ENCODE assay signal across 8 cellular contexts in genomic region chr6:159969204-159969912, GRCh38. TPM values are rescaled to one million over a fixed set of nuclear protein-coding genes. Genes with fewer than 3 reads are reported as not detected.
DNase-seq lines count a peak whose midpoint lies in the region; ATAC-seq, FAIRE-seq and TF ChIP-seq lines count a peak whose summit lies in the region.

No MANE protein-coding gene starts in this region.

- H3K4me1 Mint-ChIP-seq in activated T-helper 1 cell treated with anti-CD3 and anti-CD28 coated beads, Interleukin-12 subunit alpha, Interleukin-12 subunit beta, Interleukin-2, Interleukin-4 antibody, amounts not matched to agents 30 ng/mL and 10 ng/mL and 1 ng/mL, durations not matched to agents 14 hours and 24 hours and 36 hours (ENCODE audit: low read depth) = peaks cover 41% of the 10 kb centered on the region

- peak overlapping the region; percentile 36 for H3K27ac ChIP-seq in GM23248
- no peak overlapping the region for H3K27ac ChIP-seq in Karpas-422 (ENCODE audit: low read length)
- peak overlapping the region; percentile 88 for H3K27ac ChIP-seq in foreskin keratinocyte
- peak overlapping the region; percentile 85 to 96 (median 88) for H3K27ac ChIP-seq in pancreas

- peaks cover 24% of the 10 kb centered on the region for H3F3A ChIP-seq in GM23248 (ENCODE audit: insufficient read depth)

- intact Hi-C loops in activated T-helper 1 cell treated with anti-CD3 and anti-CD28 coated beads, Interleukin-12 subunit alpha, Interleukin-12 subunit beta, Interleukin-2, Interleukin-4 antibody, amounts not matched to agents 30 ng/mL and 10 ng/mL and 1 ng/mL, durations not matched to agents 14 hours and 24 hours and 36 hours (cut with micrococcal nuclease) = loop anchor here (2.0 kb wide), 3 partner anchors 39 to 277 kb away; partner anchors contain the start of genes SOD2 and WTAP
- intact Hi-C loops in pancreas (cut with DNase I) = no loop called here

- peak overlapping the region; percentile 65 for H3K27ac Mint-ChIP-seq in activated T-helper 1 cell treated with anti-CD3 and anti-CD28 coated beads, Interleukin-12 subunit alpha, Interleukin-12 subunit beta, Interleukin-2, Interleukin-4 antibody, amounts not matched to agents 30 ng/mL and 10 ng/mL and 1 ng/mL, durations not matched to agents 14 hours and 24 hours and 36 hours

- in situ Hi-C loops in GM23248 (cut with MboI) = no loop called here

- H3K79me2 ChIP-seq in GM23248 (ENCODE audit: insufficient read depth) (peaks cover 38% of the 10 kb centered on the region), Karpas-422 (ENCODE audit: low read length) (no peaks in the 10 kb centered on the region)

- no peaks in the 10 kb centered on the region for H3K27me3 ChIP-seq in GM23248 (replicated peaks; ENCODE audit: insufficient read depth)
- no peaks in the 10 kb centered on the region for H3K27me3 ChIP-seq in Karpas-422 (ENCODE audit: low read length)
- no peaks in the 10 kb centered on the region for H3K27me3 ChIP-seq in foreskin keratinocyte
- H3K27me3 ChIP-seq in pancreas = no peaks in the 10 kb centered on the region

- H3K4me2 ChIP-seq in GM23248 (ENCODE audit: unreplicated experiment) (peak overlapping the region; percentile 79), Karpas-422 (ENCODE audit: low read depth, low read length, poor library complexity, severe bottlenecking) (peak overlapping the region; percentile 89)

- H3K36me3 Mint-ChIP-seq in activated T-helper 1 cell treated with anti-CD3 and anti-CD28 coated beads, Interleukin-12 subunit alpha, Interleukin-12 subunit beta, Interleukin-2, Interleukin-4 antibody, amounts not matched to agents 30 ng/mL and 10 ng/mL and 1 ng/mL, durations not matched to agents 14 hours and 24 hours and 36 hours (ENCODE audit: low read depth) = peaks cover 22% of the 10 kb centered on the region

- no peak for TF ChIP-seq CTCF in GM12865 (IDR thresholded peaks at IDR 0.05; ENCODE audit: insufficient read depth, low read depth, low read length, missing control alignments)
- TF ChIP-seq CTCF in foreskin keratinocyte (conservative IDR thresholded peaks at IDR 0.05) = peak; percentile 17
- no peak for TF ChIP-seq CTCF in pancreas (IDR thresholded peaks at IDR 0.05)

- peaks cover 13% of the 10 kb centered on the region for H3K27me3 Mint-ChIP-seq in activated T-helper 1 cell treated with anti-CD3 and anti-CD28 coated beads, Interleukin-12 subunit alpha, Interleukin-12 subunit beta, Interleukin-2, Interleukin-4 antibody, amounts not matched to agents 30 ng/mL and 10 ng/mL and 1 ng/mL, durations not matched to agents 14 hours and 24 hours and 36 hours (ENCODE audit: insufficient read depth)

- ATAC-seq in foreskin keratinocyte (peak; percentile 20), pancreas (peak; percentile 26 to 57 (median 39))

- WGBS in GM23248 (ENCODE audit: low coverage in 1 of 2, low lambda C conversion rate in 2 of 2, missing lambda C conversion rate in 2 of 2), 2 experiments = 2% methylated on average over 47 to 52 of the region's 91 CpGs
- WGBS in pancreas, 2 donors = 0 to 1% methylated on average over 63 to 91 of the region's 91 CpGs

- H3K4me3 Mint-ChIP-seq in activated T-helper 1 cell treated with anti-CD3 and anti-CD28 coated beads, Interleukin-12 subunit alpha, Interleukin-12 subunit beta, Interleukin-2, Interleukin-4 antibody, amounts not matched to agents 30 ng/mL and 10 ng/mL and 1 ng/mL, durations not matched to agents 14 hours and 24 hours and 36 hours = peak overlapping the region; percentile 96

- DNase-seq in GM12865 (ENCODE audit: low read depth) (peak; percentile 42), GM23248 (peak; percentile 69), Karpas-422 (peak; percentile 55), foreskin keratinocyte (no peak), pancreas (peak in 5 of 6 donors; percentile 24 to 88 (median 68)), SKM-1 treated with dmso at 0.1 percent for 144 hours (lab: John Stamatoyannopoulos, UW; ENCODE audit: unreplicated experiment) (no peak), NCI-H446 (lab: John Stamatoyannopoulos, UW) (no peak)
- DNase-seq in activated T-helper 1 cell treated with anti-CD3 and anti-CD28 coated beads, Interleukin-12 subunit alpha, Interleukin-12 subunit beta, Interleukin-2, Interleukin-4 antibody, amounts not matched to agents 30 ng/mL and 10 ng/mL and 1 ng/mL, durations not matched to agents 14 hours and 24 hours and 36 hours (ENCODE audit: low spot score) = peak; percentile 19

- peak overlapping the region; percentile 74 for H2AFZ ChIP-seq in GM23248
- no peak overlapping the region for H2AFZ ChIP-seq in Karpas-422 (ENCODE audit: low read length)

- H3K9ac ChIP-seq in GM23248 = peak overlapping the region; percentile 91
- H3K9ac ChIP-seq in Karpas-422 (ENCODE audit: low read length) = peak overlapping the region; percentile 76

- H3K36me3 ChIP-seq in GM23248 (ENCODE audit: low read depth) (no peaks in the 10 kb centered on the region), Karpas-422 (ENCODE audit: insufficient read depth, low read length) (no peaks in the 10 kb centered on the region), pancreas (no peaks in the 10 kb centered on the region)

- no peaks in the 10 kb centered on the region for H3K9me2 ChIP-seq in GM23248 (ENCODE audit: insufficient read depth)
- H3K9me2 ChIP-seq in Karpas-422 (replicated peaks; ENCODE audit: insufficient read depth, low read length) = no peaks in the 10 kb centered on the region

- H4K20me1 ChIP-seq in GM23248 (ENCODE audit: insufficient read depth) = peaks cover 8% of the 10 kb centered on the region; the same call in 1 of the 2 replicates
- H4K20me1 ChIP-seq in Karpas-422 (ENCODE audit: insufficient read depth, low read depth, low read length) = peaks cover 32% of the 10 kb centered on the region

- peaks cover 17% of the 10 kb centered on the region for H3K4me1 ChIP-seq in GM23248 (ENCODE audit: insufficient read depth)
- peaks cover 18% of the 10 kb centered on the region for H3K4me1 ChIP-seq in Karpas-422 (ENCODE audit: low read length)
- H3K4me1 ChIP-seq in foreskin keratinocyte = peaks cover 27% of the 10 kb centered on the region
- H3K4me1 ChIP-seq in pancreas = peaks cover 3 to 25% (median 15%) of the 10 kb centered on the region in 3 donors

- peak overlapping the region; percentile 81 for H3K4me3 ChIP-seq in GM12865 (ENCODE audit: low read depth, low read length)
- peak overlapping the region; percentile 81 for H3K4me3 ChIP-seq in GM23248
- peak overlapping the region; percentile 79 for H3K4me3 ChIP-seq in Karpas-422 (ENCODE audit: low read length)
- H3K4me3 ChIP-seq in pancreas = peak overlapping the region; percentile 71 to 99 (median 93)

- H3K9me3 Mint-ChIP-seq in activated T-helper 1 cell treated with anti-CD3 and anti-CD28 coated beads, Interleukin-12 subunit alpha, Interleukin-12 subunit beta, Interleukin-2, Interleukin-4 antibody, amounts not matched to agents 30 ng/mL and 10 ng/mL and 1 ng/mL, durations not matched to agents 14 hours and 24 hours and 36 hours = no peaks in the 10 kb centered on the region

- FAIRE-seq in pancreas (lab: Jason Lieb, UNC) = no peak

- H3K9me3 ChIP-seq in GM23248 (ENCODE audit: low read depth) (no peaks in the 10 kb centered on the region), Karpas-422 (ENCODE audit: low read length) (no peaks in the 10 kb centered on the region), pancreas (no peaks in the 10 kb centered on the region)

RNA-seq across cellular contexts. Expression of gene IGF2R, which starts 0.5 kb away (rescaled TPM):
- 30.9 TPM in 2 replicates for total RNA-seq in GM23248 (2014; rRNA removed; shearing (Covaris generic))
- 8.1 and 8.8 TPM in 2 replicates for polyA plus RNA-seq in GM23248 (2016; fragmentation: Nextera tagmentation; extraction: Ambion mirVana)
- 9.6 and 10.5 TPM in 2 replicates for total RNA-seq in Karpas-422 (2014; rRNA removed; shearing (Covaris generic); ENCODE audit: low replicate concordance)
- 118 and 126 TPM in 2 replicates for total RNA-seq in activated T-helper 1 cell treated with anti-CD3 and anti-CD28 coated beads, Interleukin-12 subunit alpha, Interleukin-12 subunit beta, Interleukin-2, Interleukin-4 antibody, amounts not matched to agents 30 ng/mL and 10 ng/mL and 1 ng/mL, durations not matched to agents 14 hours and 24 hours and 36 hours
- total RNA-seq in foreskin keratinocyte = 65.6 and 66.5 TPM in 2 replicates
- polyA plus RNA-seq in foreskin keratinocyte = 15.9 and 21.2 TPM in 2 replicates
- 10 to 100 TPM; 27.5 to 54.0 (median 37.7) TPM for total RNA-seq in pancreas
- 10 to 100 TPM; 11.0 to 14.5 TPM for polyA plus RNA-seq in pancreas

Comparison
In these comparisons a context has a peak if more than half of its experiments do, and no peak if none do; other contexts are left out.
1. DNase-seq: peak in GM12865 (single experiment), GM23248 (single experiment), Karpas-422 (single experiment), activated T-helper 1 cell treated with anti-CD3 and anti-CD28 coated beads, Interleukin-12 subunit alpha, Interleukin-12 subunit beta, Interleukin-2, Interleukin-4 antibody, amounts not matched to agents 30 ng/mL and 10 ng/mL and 1 ng/mL, durations not matched to agents 14 hours and 24 hours and 36 hours (single experiment) and pancreas (5 of 6); none in foreskin keratinocyte (0 of 2), SKM-1 treated with dmso at 0.1 percent for 144 hours (single experiment) and NCI-H446 (0 of 2).
2. Peak in every context shown above with its lines, with median percentiles within 50 percentile points of each other: H3K4me3 ChIP-seq.